8 cellular contexts compared by ENCODE assay signal in the genomic region with DNA sequence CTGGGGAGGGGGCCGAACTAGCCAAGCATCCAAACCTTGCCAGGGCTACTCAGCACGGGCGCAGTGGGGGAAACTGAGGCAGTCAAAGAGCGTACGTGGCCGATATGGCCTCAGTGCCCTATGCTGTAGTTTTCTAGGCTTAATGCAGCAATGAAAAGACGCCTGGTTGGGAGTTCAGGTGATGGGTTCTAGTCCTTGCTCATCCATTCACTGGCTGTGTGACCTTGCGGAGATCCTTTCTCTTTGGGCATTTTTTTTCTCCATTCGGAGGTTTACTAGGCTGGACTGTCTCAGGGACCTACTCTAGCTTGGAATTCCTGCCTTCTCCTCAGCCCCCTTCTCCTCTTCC. TPM values are rescaled to one million over a fixed set of nuclear protein-coding genes. Genes with fewer than 3 reads are reported as not detected.
DNase-seq lines count a peak whose midpoint lies in the region; ATAC-seq and TF ChIP-seq lines count a peak whose summit lies in the region.

No MANE protein-coding gene starts in this region.

- TF ChIP-seq POLR2A in right lobe of liver (IDR thresholded peaks at IDR 0.05) = no peak
- TF ChIP-seq POLR2A in tibial nerve (IDR thresholded peaks at IDR 0.05) = no peak

- H3K4me3 ChIP-seq in ascending aorta (peak overlapping the region; percentile 77 to 79), right lobe of liver (peak overlapping the region; percentile 84 to 100 (median 97)), tibial nerve (peak overlapping the region; percentile 69 to 97 (median 86))

- intact Hi-C loops in ascending aorta (cut with DNase I) (loop anchor here (2.0 kb wide), 1 partner anchor 113 kb away; no protein-coding TSS in a partner anchor), right lobe of liver (cut with DNase I) (no loop called here)

- H3K27me3 ChIP-seq in ascending aorta (no peaks in the 10 kb centered on the region), right lobe of liver (no peaks in the 10 kb centered on the region), tibial nerve (no peaks in the 10 kb centered on the region)

- H3K4me3 Mint-ChIP-seq in activated T-cell treated with anti-CD3 and anti-CD28 coated beads, Interleukin-2, amount 50 U/mL, for 72 hours = peak overlapping the region; percentile 96 to 98

- no peaks in the 10 kb centered on the region for H3K9me3 Mint-ChIP-seq in activated T-cell treated with anti-CD3 and anti-CD28 coated beads, Interleukin-2, amount 50 U/mL, for 72 hours

- H3K9me3 ChIP-seq in ascending aorta (no peaks in the 10 kb centered on the region), right lobe of liver (no peaks in the 10 kb centered on the region), tibial nerve (no peaks in the 10 kb centered on the region)

- H3K27ac Mint-ChIP-seq in activated T-cell treated with anti-CD3 and anti-CD28 coated beads, Interleukin-2, amount 50 U/mL, for 72 hours = peak overlapping the region; percentile 89

- peaks cover 5 to 6% of the 10 kb centered on the region in 2 donors for H3K36me3 ChIP-seq in ascending aorta
- H3K36me3 ChIP-seq in right lobe of liver = no peaks in the 10 kb centered on the region
- peaks cover 0 to 31% (median 5%) of the 10 kb centered on the region in 3 donors for H3K36me3 ChIP-seq in tibial nerve

- H3K27ac ChIP-seq in ascending aorta (peak overlapping the region; percentile 99 to 100), right lobe of liver (peak overlapping the region; percentile 96 to 99 (median 97)), tibial nerve (peak overlapping the region; percentile 97 to 100 (median 100))

- TF ChIP-seq CTCF in ascending aorta (IDR thresholded peaks at IDR 0.05) = no peak
- TF ChIP-seq CTCF in right lobe of liver (IDR thresholded peaks at IDR 0.05) = no peak
- TF ChIP-seq CTCF in tibial nerve (IDR thresholded peaks at IDR 0.05) = no peak

- peaks cover 39% of the 10 kb centered on the region for H3K4me1 Mint-ChIP-seq in activated T-cell treated with anti-CD3 and anti-CD28 coated beads, Interleukin-2, amount 50 U/mL, for 72 hours (ENCODE audit: low read depth)

- H3K36me3 Mint-ChIP-seq in activated T-cell treated with anti-CD3 and anti-CD28 coated beads, Interleukin-2, amount 50 U/mL, for 72 hours (ENCODE audit: insufficient read depth in 2 of 2) = peaks cover 0 to 2% of the 10 kb centered on the region in 2 donors

- H3K4me1 ChIP-seq in ascending aorta = peaks cover 7 to 27% of the 10 kb centered on the region in 2 donors
- peaks cover 0 to 14% (median 0%) of the 10 kb centered on the region in 4 donors for H3K4me1 ChIP-seq in right lobe of liver
- peaks cover 0 to 46% (median 23%) of the 10 kb centered on the region in 4 donors for H3K4me1 ChIP-seq in tibial nerve

- no peak for TF ChIP-seq EP300 in tibial nerve (IDR thresholded peaks at IDR 0.05)

- WGBS in right lobe of liver (ENCODE audit: insufficient coverage, low coverage, low lambda C conversion rate, missing lambda C conversion rate) = 0% methylated on average over 1 of the region's 9 CpGs
- WGBS in tibial nerve, 2 donors = 3 to 8% methylated on average over 9 of the region's 9 CpGs

- ATAC-seq in activated T-cell treated with anti-CD3 and anti-CD28 coated beads, Interleukin-2, amount 50 U/mL, for 72 hours (replicated peaks in 1 of 2) = no peak
- ATAC-seq in right lobe of liver (no peak), HG02981 (IDR thresholded peaks at IDR 0.05; ENCODE audit: unreplicated experiment) (no peak)

- no peak for DNase-seq in activated T-cell treated with anti-CD3 and anti-CD28 coated beads, Interleukin-2, amount 50 U/mL, for 72 hours
- DNase-seq in activated T-cell treated with anti-CD3 and anti-CD28 coated beads for 4 hours (no peak), ascending aorta (ENCODE audit: low spot score in 2 of 2) (no peak), right lobe of liver (no peak), tibial nerve (ENCODE audit: low spot score in 2 of 2) (no peak), cerebellum (ENCODE audit: low spot score) (no peak), NCI-H774 (lab: John Stamatoyannopoulos, UW) (no peak)

- no peaks in the 10 kb centered on the region for H3K27me3 Mint-ChIP-seq in activated T-cell treated with anti-CD3 and anti-CD28 coated beads, Interleukin-2, amount 50 U/mL, for 72 hours (ENCODE audit: low read depth)

RNA-seq across cellular contexts. Expression of a gene that starts 0.9 kb away (rescaled TPM):
- total RNA-seq in activated T-cell treated with anti-CD3 and anti-CD28 coated beads, Interleukin-2, amount 50 U/mL, for 72 hours = 10 to 100 TPM; 25.5 to 27.4 TPM
- 23.9 TPM for total RNA-seq in ascending aorta
- 10 to 100 TPM; 20.0 to 50.7 (median 23.9) TPM for total RNA-seq in right lobe of liver
- 10 to 100 TPM; 30.1 to 50.7 (median 35.3) TPM for total RNA-seq in tibial nerve
- 9.3 TPM for total RNA-seq in cerebellum

RNA-seq across cellular contexts. Expression of a gene that starts 1.6 kb away (rescaled TPM):
- total RNA-seq in activated T-cell treated with anti-CD3 and anti-CD28 coated beads, Interleukin-2, amount 50 U/mL, for 72 hours = 10 to 100 TPM; 24.7 to 28.7 TPM
- 40.3 TPM for total RNA-seq in ascending aorta
- total RNA-seq in right lobe of liver = 10 to 100 TPM in 3 of 6 experiments, 1 to 10 TPM in 3; 4.0 to 14.4 (median 10.5) TPM
- total RNA-seq in tibial nerve = 100 to 1,000 TPM in 1 of 4 donors, 10 to 100 TPM in 3; 33.9 to 119 (median 52.6) TPM
- 9.8 TPM for total RNA-seq in cerebellum

RNA-seq across cellular contexts. Expression of a gene that starts 35.7 kb away (rescaled TPM):
- total RNA-seq in activated T-cell treated with anti-CD3 and anti-CD28 coated beads, Interleukin-2, amount 50 U/mL, for 72 hours = 1 to 10 TPM; 8.6 to 9.8 TPM
- total RNA-seq in ascending aorta (not detected), right lobe of liver (under 1 TPM in 2 of 6 experiments, not detected in 4; 0.09 to 0.15 TPM), tibial nerve (10 to 100 TPM in 2 of 4 donors, 1 to 10 TPM in 2; 6.0 to 20.4 (median 12.7) TPM), cerebellum (16.7 TPM)

RNA-seq across cellular contexts. Expression of a gene that starts 36.2 kb away (rescaled TPM):
- total RNA-seq in activated T-cell treated with anti-CD3 and anti-CD28 coated beads, Interleukin-2, amount 50 U/mL, for 72 hours = 100 to 1,000 TPM; 199 to 203 TPM
- 146 TPM for total RNA-seq in ascending aorta
- 100 to 1,000 TPM in 3 of 6 experiments, 10 to 100 TPM in 3; 85.5 to 145 (median 99.9) TPM for total RNA-seq in right lobe of liver
- 100 to 1,000 TPM; 102 to 167 (median 146) TPM for total RNA-seq in tibial nerve
- total RNA-seq in cerebellum = 32.4 TPM

RNA-seq across cellular contexts. Expression of a gene that starts 45.9 kb away (rescaled TPM):
- 10 to 100 TPM; 30.7 to 33.8 TPM for total RNA-seq in activated T-cell treated with anti-CD3 and anti-CD28 coated beads, Interleukin-2, amount 50 U/mL, for 72 hours
- total RNA-seq in ascending aorta = 34.5 TPM
- 10 to 100 TPM in 2 of 6 experiments, 1 to 10 TPM in 4; 7.2 to 13.0 (median 9.6) TPM for total RNA-seq in right lobe of liver
- 10 to 100 TPM; 22.7 to 42.0 (median 26.6) TPM for total RNA-seq in tibial nerve
- 7.0 TPM for total RNA-seq in cerebellum
